In genomic region chr9:5122116-5122515, GRCh38 we compare ENCODE assay signal across 24 cellular contexts.
DNase-seq lines count a peak whose midpoint lies in the region; ATAC-seq, FAIRE-seq and TF ChIP-seq lines count a peak whose summit lies in the region.
"Had no signal": no experiment of that assay in that cellular context is flagged by ENCODE, and none has a peak within 500 bp of the region (broad histone marks: within the 10 kb centered on the region; RNA-seq: fewer than 3 reads in every experiment).

No MANE protein-coding gene starts in this region.

- no peaks in the 10 kb centered on the region for H3K79me2 ChIP-seq in astrocyte (ENCODE audit: insufficient read depth, low read length)

- no peaks in the 10 kb centered on the region for H3K27me3 Mint-ChIP-seq in astrocyte (ENCODE audit: low read depth, unreplicated experiment)
- H3K27me3 Mint-ChIP-seq: CD4-positive, alpha-beta T cell; CD8-positive, alpha-beta memory T cell had no signal

- peaks cover 6% of the 10 kb centered on the region for H3K36me3 Mint-ChIP-seq in astrocyte (ENCODE audit: low read depth, unreplicated experiment)

- H3K27ac ChIP-seq in astrocyte (ENCODE audit: low read depth, low read length): no peak overlapping the region
- H3K27ac ChIP-seq in colonic mucosa: no peak overlapping the region
- H3K27ac ChIP-seq: A549; BLaER1 treated with 17β-estradiol and CSF1 and Interleukin-3, amounts not matched to agents 10 nM and 100 nM had no signal

- ATAC-seq in GM19467 (IDR thresholded peaks at IDR 0.05; ENCODE audit: unreplicated experiment): no peak
- ATAC-seq: A549, GM23338, HCT116 had no signal

- no peaks in the 10 kb centered on the region for H3K4me1 ChIP-seq in astrocyte (ENCODE audit: insufficient read depth, low read length)
- no peaks in the 10 kb centered on the region for H3K4me1 ChIP-seq in colonic mucosa
- H3K4me1 ChIP-seq: A549, BE2C had no signal

- no peak overlapping the region for H3K4me2 ChIP-seq in astrocyte (ENCODE audit: low read length)
- H3K4me2 ChIP-seq: A549; BLaER1 treated with 17β-estradiol and CSF1 and Interleukin-3, amounts not matched to agents 10 nM and 100 nM; GM23338 had no signal

- intact Hi-C loops in colonic mucosa (cut with DNase I): no loop called here

- H2AFZ ChIP-seq in astrocyte (ENCODE audit: low read depth, low read length): no peak overlapping the region
- H2AFZ ChIP-seq: GM23338 had no signal

- TF ChIP-seq CTCF in astrocyte (IDR thresholded peaks at IDR 0.05; ENCODE audit: insufficient read depth, low read depth, low read length) (no peak), colonic mucosa (IDR thresholded peaks at IDR 0.05) (no peak)

- H3K27me3 ChIP-seq in astrocyte (ENCODE audit: insufficient read depth, low read length) (no peaks in the 10 kb centered on the region), colonic mucosa (no peaks in the 10 kb centered on the region)
- H3K27me3 ChIP-seq: BE2C had no signal

- H3K9ac ChIP-seq in astrocyte (ENCODE audit: low read length) (no peak overlapping the region), colonic mucosa (ENCODE audit: low read depth in 2 of 2, low read length in 2 of 2) (no peak overlapping the region)
- H3K9ac ChIP-seq: BLaER1 treated with 17β-estradiol and CSF1 and Interleukin-3, amounts not matched to agents 10 nM and 100 nM had no signal

- no peak overlapping the region for H3K4me3 Mint-ChIP-seq in astrocyte (ENCODE audit: unreplicated experiment)
- H3K4me3 Mint-ChIP-seq: CD14-positive monocyte; CD4-positive, alpha-beta T cell; CD8-positive, alpha-beta memory T cell; GM23338; H9 had no signal

- H3K36me3 ChIP-seq in astrocyte (ENCODE audit: insufficient read depth, low read length) (peaks cover 14% of the 10 kb centered on the region), colonic mucosa (peaks cover 21% of the 10 kb centered on the region)
- H3K36me3 ChIP-seq: BE2C had no signal

- FAIRE-seq in GM18507 (lab: Jason Lieb, UNC) (peak; percentile 33), astrocyte (lab: Jason Lieb, UNC) (peak; percentile 23)
- FAIRE-seq: A549, GM12892 had no signal

- H3K9me3 ChIP-seq in astrocyte (ENCODE audit: insufficient read depth, low read depth, low read length) (no peaks in the 10 kb centered on the region), colonic mucosa (no peaks in the 10 kb centered on the region)
- H3K9me3 ChIP-seq: A549, BE2C had no signal

- H3K4me3 ChIP-seq in astrocyte (ENCODE audit: insufficient read depth, low read depth, low read length) (no peak overlapping the region), colonic mucosa (no peak overlapping the region)
- H3K4me3 ChIP-seq: A549; BLaER1 treated with 17β-estradiol and CSF1 and Interleukin-3, amounts not matched to agents 10 nM and 100 nM; GM23338 had no signal

- H4K20me1 ChIP-seq in astrocyte (ENCODE audit: insufficient read depth, low read length): no peaks in the 10 kb centered on the region

- H3K9me3 Mint-ChIP-seq in astrocyte (ENCODE audit: unreplicated experiment): no peaks in the 10 kb centered on the region
- H3K9me3 Mint-ChIP-seq: CD14-positive monocyte; CD4-positive, alpha-beta T cell; CD8-positive, alpha-beta memory T cell; GM23338; H9 had no signal

- H3K4me1 Mint-ChIP-seq in astrocyte (ENCODE audit: low read depth, unreplicated experiment): no peaks in the 10 kb centered on the region
- H3K4me1 Mint-ChIP-seq: CD14-positive monocyte, GM23338, H9 had no signal

- DNase-seq in GM18507 (ENCODE audit: extremely low spot score, insufficient read length, low read depth) (no peak), astrocyte (ENCODE audit: low read depth) (no peak), kidney glomerular epithelial cell (lab: John Stamatoyannopoulos, UW) (peak; percentile 39), renal cortical epithelial cell (ENCODE audit: low read depth) (peak; percentile 51), colonic mucosa (no peak)
- no peak for DNase-seq in stimulated activated naive CD4-positive, alpha-beta T cell (lab: John Stamatoyannopoulos, UW)
- DNase-seq: 8988T; ACHN; AML-193; BE2C; Calu3; CD4-positive, alpha-beta T cell; CD8-positive, alpha-beta memory T cell; DMS53; DMS79 treated with DMSO at 0.1 percent for 48 hours; GF-D8; H9 had no signal

- H3K27ac Mint-ChIP-seq in astrocyte (ENCODE audit: unreplicated experiment): no peak overlapping the region
- H3K27ac Mint-ChIP-seq: CD4-positive, alpha-beta T cell; GM23338; H9 had no signal

Comparison
In these comparisons a context has a peak if more than half of its experiments do, and no peak if none do; other contexts are left out.
1. DNase-seq: peak in kidney glomerular epithelial cell (single experiment) and renal cortical epithelial cell (single experiment); none in GM18507 (single experiment), astrocyte (single experiment), stimulated activated naive CD4-positive, alpha-beta T cell (0 of 6) and colonic mucosa (single experiment).